2 cellular contexts compared by ENCODE assay signal in genomic region chr22:36852056-36852973, GRCh38.
A peak's percentile ranks its signal among the peaks of the same experiment; 100 is the strongest.
TF ChIP-seq lines count a peak whose summit lies in the region.

No MANE protein-coding gene starts in this region.

TF ChIP-seq in IMR-90, 13 proteins besides CTCF, POLR2A, EP300 and RAD21:
- TF ChIP-seq RCOR1 (IDR thresholded peaks at IDR 0.05; ENCODE audit: insufficient replicate concordance, low read length) (no peak), USF2 (IDR thresholded peaks at IDR 0.05; ENCODE audit: low read depth, low read length) (peak; percentile 39)

TF ChIP-seq in WTC11, 78 proteins besides CTCF, POLR2A, EP300 and RAD21:
- TF ChIP-seq USF2 (CRISPR knock-in tag; IDR thresholded peaks at IDR 0.05) = peak; percentile 56; the same call in 1 of the 2 replicates
- peak; percentile 33; the same call in 1 of the 2 replicates for TF ChIP-seq NFYB (CRISPR knock-in tag; conservative IDR thresholded peaks at IDR 0.05; ENCODE audit: low read depth)
- no peak for TF ChIP-seq OVOL2 (CRISPR knock-in tag; IDR thresholded peaks at IDR 0.05; ENCODE audit: borderline replicate concordance)
- no peak for TF ChIP-seq E2F5 (CRISPR knock-in tag; IDR thresholded peaks at IDR 0.05)
- no peak for TF ChIP-seq ZMAT4 (CRISPR knock-in tag; IDR thresholded peaks at IDR 0.05)
- no peak for TF ChIP-seq IRF2 (CRISPR knock-in tag; IDR thresholded peaks at IDR 0.05; ENCODE audit: borderline replicate concordance, low read depth)
